Comparison of ENCODE assay signal across 11 cellular contexts in genomic region chr2:105768961-105769452, GRCh38. TPM values are rescaled to one million over a fixed set of nuclear protein-coding genes. Genes with fewer than 3 reads are reported as not detected.
DNase-seq lines count a peak whose midpoint lies in the region; ATAC-seq and TF ChIP-seq lines count a peak whose summit lies in the region.
"Had no signal": no experiment of that assay in that cellular context is flagged by ENCODE, and none has a peak within 500 bp of the region (broad histone marks: within the 10 kb centered on the region; RNA-seq: fewer than 3 reads in every experiment).

No MANE protein-coding gene starts in this region.

- H3K4me3 Mint-ChIP-seq in activated CD8-positive, alpha-beta T cell treated with anti-CD3 and anti-CD28 coated beads, Interleukin-2, amount 10 ng/mL, durations not matched to agents 7 days and 5 days = no peak overlapping the region
- no peak overlapping the region for H3K4me3 Mint-ChIP-seq in glutamatergic neuron (ENCODE audit: unreplicated experiment)

- H3K9me3 Mint-ChIP-seq in activated CD8-positive, alpha-beta T cell treated with anti-CD3 and anti-CD28 coated beads, Interleukin-2, amount 10 ng/mL, durations not matched to agents 7 days and 5 days (ENCODE audit: insufficient read depth) = no peaks in the 10 kb centered on the region
- no peaks in the 10 kb centered on the region for H3K9me3 Mint-ChIP-seq in glutamatergic neuron (ENCODE audit: unreplicated experiment)

- POLR2A ChIA-PET in activated CD8-positive, alpha-beta T cell treated with anti-CD3 and anti-CD28 coated beads, Interleukin-2, amount 10 ng/mL, durations not matched to agents 7 days and 5 days (lab: Charles Lee) = interaction anchor here (0.9 to 1.0 kb wide), 2 partner anchors 11 to 14 kb away, joined by 3 to 5 read pairs; no protein-coding TSS in a partner anchor

- no peak for ATAC-seq in activated CD8-positive, alpha-beta T cell treated with anti-CD3 and anti-CD28 coated beads, Interleukin-2, amount 10 ng/mL, durations not matched to agents 7 days and 5 days
- ATAC-seq in stimulated activated naive CD8-positive, alpha-beta T cell treated with anti-CD3 and anti-CD28 coated beads, Interleukin-15, Interleukin-2, amounts not matched to agents 100 U/mL and 50 U/mL, for 24 hours = peak; percentile 67
- ATAC-seq: upper lobe of right lung had no signal

- no peak for TF ChIP-seq CTCF in glutamatergic neuron (IDR thresholded peaks at IDR 0.05; ENCODE audit: partially characterized antibody, unreplicated experiment)

- CTCF ChIA-PET in activated CD8-positive, alpha-beta T cell treated with anti-CD3 and anti-CD28 coated beads, Interleukin-2, amount 10 ng/mL, durations not matched to agents 7 days and 5 days (lab: Charles Lee) = interaction anchor here (1.1 to 1.6 kb wide), 5 partner anchors 11 to 192 kb away, joined by 3 to 6 read pairs (median 5); no protein-coding TSS in a partner anchor

- peaks cover 75% of the 10 kb centered on the region for H3K36me3 Mint-ChIP-seq in activated CD8-positive, alpha-beta T cell treated with anti-CD3 and anti-CD28 coated beads, Interleukin-2, amount 10 ng/mL, durations not matched to agents 7 days and 5 days (ENCODE audit: low read depth)
- peaks cover 6% of the 10 kb centered on the region for H3K36me3 Mint-ChIP-seq in glutamatergic neuron (ENCODE audit: unreplicated experiment)

- H3K4me1 Mint-ChIP-seq in activated CD8-positive, alpha-beta T cell treated with anti-CD3 and anti-CD28 coated beads, Interleukin-2, amount 10 ng/mL, durations not matched to agents 7 days and 5 days (ENCODE audit: low read depth) = peaks cover 92% of the 10 kb centered on the region
- H3K4me1 Mint-ChIP-seq in glutamatergic neuron (ENCODE audit: low read depth, unreplicated experiment) = peaks cover 30% of the 10 kb centered on the region

- DNase-seq in activated CD8-positive, alpha-beta memory T cell treated with anti-CD3 and anti-CD28 coated beads, Interleukin-2, amount 50 U/mL, for 48 hours = peak; percentile 51
- no peak for DNase-seq in activated CD8-positive, alpha-beta memory T cell treated with anti-CD3 and anti-CD28 coated beads, Interleukin-2, amount 50 U/mL, for 4 hours
- DNase-seq in activated CD8-positive, alpha-beta T cell treated with anti-CD3 and anti-CD28 coated beads, Interleukin-2, amount 10 ng/mL, durations not matched to agents 7 days and 5 days = no peak
- DNase-seq in glutamatergic neuron (no peak), ureter (ENCODE audit: low spot score) (no peak), cerebellum (ENCODE audit: low spot score) (no peak), HT-29 (ENCODE audit: low spot score) (no peak)
- peak; percentile 23 for DNase-seq in stimulated activated naive CD8-positive, alpha-beta T cell treated with anti-CD3 and anti-CD28 coated beads, Interleukin-15, Interleukin-2, amounts not matched to agents 100 U/mL and 50 U/mL, for 24 hours
- DNase-seq: activated CD4-positive, CD25-positive, alpha-beta regulatory T cell treated with anti-CD3 and anti-CD28 coated beads, Interleukin-2, amount 50 U/mL, for 72 hours; NCI-H774; upper lobe of right lung had no signal

- no peaks in the 10 kb centered on the region for H3K27me3 Mint-ChIP-seq in activated CD8-positive, alpha-beta T cell treated with anti-CD3 and anti-CD28 coated beads, Interleukin-2, amount 10 ng/mL, durations not matched to agents 7 days and 5 days (ENCODE audit: low read depth)
- H3K27me3 Mint-ChIP-seq in glutamatergic neuron (ENCODE audit: unreplicated experiment) = no peaks in the 10 kb centered on the region

- peak overlapping the region; percentile 80 for H3K27ac Mint-ChIP-seq in activated CD8-positive, alpha-beta T cell treated with anti-CD3 and anti-CD28 coated beads, Interleukin-2, amount 10 ng/mL, durations not matched to agents 7 days and 5 days
- H3K27ac Mint-ChIP-seq in glutamatergic neuron (ENCODE audit: unreplicated experiment) = peak overlapping the region; percentile 15

RNA-seq across cellular contexts. Expression of gene NCK2, which starts 24.3 kb away (rescaled TPM):
- 10 to 100 TPM; 60.7 to 61.3 TPM for total RNA-seq in activated CD8-positive, alpha-beta T cell treated with anti-CD3 and anti-CD28 coated beads, Interleukin-2, amount 10 ng/mL, durations not matched to agents 7 days and 5 days
- total RNA-seq in glutamatergic neuron (ENCODE audit: unreplicated experiment) = 82.4 TPM
- 40.9 TPM for total RNA-seq in ureter
- total RNA-seq in cerebellum = 38.6 TPM
- total RNA-seq in HT-29 (2014; rRNA removed; shearing (Covaris generic)) = 29.1 and 31.2 TPM in 2 replicates

Comparison
In these comparisons a context has a peak if more than half of its experiments do, and no peak if none do; other contexts are left out.
1. DNase-seq: peak in activated CD8-positive, alpha-beta memory T cell treated with anti-CD3 and anti-CD28 coated beads, Interleukin-2, amount 50 U/mL, for 48 hours (single experiment) and stimulated activated naive CD8-positive, alpha-beta T cell treated with anti-CD3 and anti-CD28 coated beads, Interleukin-15, Interleukin-2, amounts not matched to agents 100 U/mL and 50 U/mL, for 24 hours (single experiment); none in activated CD8-positive, alpha-beta memory T cell treated with anti-CD3 and anti-CD28 coated beads, Interleukin-2, amount 50 U/mL, for 4 hours (single experiment), activated CD8-positive, alpha-beta T cell treated with anti-CD3 and anti-CD28 coated beads, Interleukin-2, amount 10 ng/mL, durations not matched to agents 7 days and 5 days (single experiment), glutamatergic neuron (single experiment), ureter (single experiment), cerebellum (single experiment) and HT-29 (single experiment).